31 cellular contexts compared by ENCODE assay signal in genomic region chr12:31818623-31819268, GRCh38.
"Had no signal": no experiment of that assay in that cellular context is flagged by ENCODE, and none has a peak within 500 bp of the region (broad histone marks: within the 10 kb centered on the region; RNA-seq: fewer than 3 reads in every experiment).

No MANE protein-coding gene starts in this region.

- H3K4me1 Mint-ChIP-seq: mesothelial cell of epicardium; neural crest cell; stimulated activated effector memory CD8-positive, alpha-beta T cell treated with anti-CD3 and anti-CD28 coated beads, Interleukin-12 subunit alpha, Interleukin-12 subunit beta, amount 100 ng/mL, for 72 hours had no signal

- H3K27ac ChIP-seq: epithelial cell of prostate, gastroesophageal sphincter, left lung, neutrophil, stomach, testis, tibial artery had no signal

- FAIRE-seq: endometrium, pancreas had no signal

- H3K4me1 ChIP-seq: gastroesophageal sphincter, left lung, stomach, testis, tibial artery had no signal

- ATAC-seq: effector memory CD8-positive, alpha-beta T cell; gastroesophageal sphincter; left lung; natural killer cell treated with Interleukin-12 subunit alpha and Interleukin-12 subunit beta and Interleukin-15 and Interleukin-18, amount 100 ng/mL, for 72 hours; sciatic nerve; stimulated activated effector memory CD8-positive, alpha-beta T cell treated with anti-CD3 and anti-CD28 coated beads, Interleukin-12 subunit alpha, Interleukin-12 subunit beta, amount 100 ng/mL, for 72 hours had no signal

- H3K27ac Mint-ChIP-seq: memory B cell; mesothelial cell of epicardium; natural killer cell treated with Interleukin-12 subunit alpha and Interleukin-12 subunit beta and Interleukin-15 and Interleukin-18, amount 100 ng/mL, for 72 hours; stimulated activated effector memory CD8-positive, alpha-beta T cell treated with anti-CD3 and anti-CD28 coated beads, Interleukin-12 subunit alpha, Interleukin-12 subunit beta, amount 100 ng/mL, for 72 hours had no signal

- H3K4me2 ChIP-seq: smooth muscle cell had no signal

- H3K4me3 ChIP-seq: gastroesophageal sphincter, left lung, lung, mucosa of descending colon, pancreas, smooth muscle cell, stomach, testis, tibial artery had no signal

- H3K4me3 Mint-ChIP-seq: effector memory CD8-positive, alpha-beta T cell; memory B cell; mesothelial cell of epicardium; naive B cell; natural killer cell treated with Interleukin-12 subunit alpha and Interleukin-12 subunit beta and Interleukin-15 and Interleukin-18, amount 100 ng/mL, for 72 hours; neural crest cell; stimulated activated effector memory CD8-positive, alpha-beta T cell treated with anti-CD3 and anti-CD28 coated beads, Interleukin-12 subunit alpha, Interleukin-12 subunit beta, amount 100 ng/mL, for 72 hours; type B pancreatic cell had no signal

- DNase-seq: cerebellar nuclear complex; cortex of kidney; effector memory CD8-positive, alpha-beta T cell; foreskin fibroblast; kidney; left lung; mucosa of descending colon; naive B cell; pancreas; retina; stimulated activated CD4-positive, alpha-beta T cell treated with anti-CD3 and anti-CD28 coated beads, Interleukin-12 subunit alpha, Interleukin-12 subunit beta, amount 100 ng/mL, for 4 hours; stimulated activated CD4-positive, alpha-beta T cell treated with anti-CD3 and anti-CD28 coated beads, Interleukin-1b, Interleukin-23, amount 100 ng/mL, for 48 hours; stimulated activated CD4-positive, alpha-beta T cell treated with anti-CD3 and anti-CD28 coated beads, Interleukin-4, amount 100 ng/mL, for 24 hours; stimulated activated naive CD4-positive, alpha-beta T cell treated with Interleukin-2 at 50 U/mL for 16 hours; stomach; substantia nigra; testis; tibial artery had no signal

- H3K27me3 Mint-ChIP-seq: effector memory CD8-positive, alpha-beta T cell; memory B cell; naive B cell; natural killer cell treated with Interleukin-12 subunit alpha and Interleukin-12 subunit beta and Interleukin-15 and Interleukin-18, amount 100 ng/mL, for 72 hours; type B pancreatic cell had no signal

- H3K36me3 Mint-ChIP-seq: memory B cell; naive B cell; natural killer cell treated with Interleukin-12 subunit alpha and Interleukin-12 subunit beta and Interleukin-15 and Interleukin-18, amount 100 ng/mL, for 72 hours; stimulated activated effector memory CD8-positive, alpha-beta T cell treated with anti-CD3 and anti-CD28 coated beads, Interleukin-12 subunit alpha, Interleukin-12 subunit beta, amount 100 ng/mL, for 72 hours had no signal

- H3K27me3 ChIP-seq: gastroesophageal sphincter, left lung, neutrophil, pancreas, stomach, testis, tibial artery had no signal

- H3K9me3 ChIP-seq: gastroesophageal sphincter, left lung, mucosa of descending colon, neutrophil, pancreas, stomach, testis, tibial artery had no signal

- H3K9me3 Mint-ChIP-seq: effector memory CD8-positive, alpha-beta T cell; stimulated activated effector memory CD8-positive, alpha-beta T cell treated with anti-CD3 and anti-CD28 coated beads, Interleukin-12 subunit alpha, Interleukin-12 subunit beta, amount 100 ng/mL, for 72 hours had no signal

- H3K36me3 ChIP-seq: gastroesophageal sphincter, left lung, neutrophil, pancreas, stomach, tibial artery had no signal
